In genomic region chr9:136625101-136626065, GRCh38 we compare ENCODE assay signal across 8 cellular contexts. TPM values are rescaled to one million over a fixed set of nuclear protein-coding genes. Genes with fewer than 3 reads are reported as not detected.
DNase-seq lines count a peak whose midpoint lies in the region; ATAC-seq and TF ChIP-seq lines count a peak whose summit lies in the region.

No MANE protein-coding gene starts in this region.

- no peaks in the 10 kb centered on the region for H3K36me3 Mint-ChIP-seq in endothelial cell (ENCODE audit: low read depth, unreplicated experiment)
- H3K36me3 Mint-ChIP-seq in nephron progenitor cell (ENCODE audit: low read depth) = no peaks in the 10 kb centered on the region
- no peaks in the 10 kb centered on the region for H3K36me3 Mint-ChIP-seq in activated CD4-positive, alpha-beta T cell treated with anti-CD3 and anti-CD28 coated beads, Interleukin-2, amount 10 ng/mL, durations not matched to agents 7 days and 5 days (ENCODE audit: low read depth)
- H3K36me3 Mint-ChIP-seq in activated naive CD4-positive, alpha-beta T cell treated with anti-CD3 and anti-CD28 coated beads, Interleukin-2, amount 50 U/mL, for 72 hours = no peaks in the 10 kb centered on the region

- DNase-seq in EL = peak; percentile 65
- peak; percentile 91 for DNase-seq in NCI-H2171 treated with DMSO at 0.1 percent for 48 hours (lab: John Stamatoyannopoulos, UW)
- DNase-seq in endothelial cell (ENCODE audit: low spot score) = no peak
- DNase-seq in nephron progenitor cell = peak; percentile 7
- no peak for DNase-seq in activated CD4-positive, alpha-beta T cell treated with anti-CD3 and anti-CD28 coated beads, Interleukin-2, amount 10 ng/mL, durations not matched to agents 7 days and 5 days
- DNase-seq in cerebellar nuclear complex (lab: John Stamatoyannopoulos, UW) = no peak
- no peak for DNase-seq in activated naive CD4-positive, alpha-beta T cell treated with anti-CD3 and anti-CD28 coated beads, Interleukin-2, amount 50 U/mL, for 72 hours (ENCODE audit: low spot score in 2 of 2)

- TF ChIP-seq CTCF in endothelial cell (IDR thresholded peaks at IDR 0.05; ENCODE audit: unreplicated experiment) = no peak
- TF ChIP-seq CTCF in nephron progenitor cell (IDR thresholded peaks at IDR 0.05) = no peak

- no peak for ATAC-seq in HG03196 (IDR thresholded peaks at IDR 0.05; ENCODE audit: unreplicated experiment)
- ATAC-seq in activated naive CD4-positive, alpha-beta T cell treated with anti-CD3 and anti-CD28 coated beads, Interleukin-2, amount 50 U/mL, for 72 hours = no peak

- H3K4me1 Mint-ChIP-seq in endothelial cell (ENCODE audit: unreplicated experiment) = peaks cover 20% of the 10 kb centered on the region
- H3K4me1 Mint-ChIP-seq in nephron progenitor cell = peaks cover 39% of the 10 kb centered on the region
- H3K4me1 Mint-ChIP-seq in activated CD4-positive, alpha-beta T cell treated with anti-CD3 and anti-CD28 coated beads, Interleukin-2, amount 10 ng/mL, durations not matched to agents 7 days and 5 days = no peaks in the 10 kb centered on the region

- peak overlapping the region; percentile 18 for H3K27ac Mint-ChIP-seq in endothelial cell (ENCODE audit: unreplicated experiment)
- H3K27ac Mint-ChIP-seq in nephron progenitor cell = no peak overlapping the region
- H3K27ac Mint-ChIP-seq in activated CD4-positive, alpha-beta T cell treated with anti-CD3 and anti-CD28 coated beads, Interleukin-2, amount 10 ng/mL, durations not matched to agents 7 days and 5 days = no peak overlapping the region
- no peak overlapping the region for H3K27ac Mint-ChIP-seq in activated naive CD4-positive, alpha-beta T cell treated with anti-CD3 and anti-CD28 coated beads, Interleukin-2, amount 50 U/mL, for 72 hours

- H3K9me3 Mint-ChIP-seq in endothelial cell (ENCODE audit: unreplicated experiment) = no peaks in the 10 kb centered on the region
- no peaks in the 10 kb centered on the region for H3K9me3 Mint-ChIP-seq in nephron progenitor cell
- no peaks in the 10 kb centered on the region for H3K9me3 Mint-ChIP-seq in activated CD4-positive, alpha-beta T cell treated with anti-CD3 and anti-CD28 coated beads, Interleukin-2, amount 10 ng/mL, durations not matched to agents 7 days and 5 days
- no peaks in the 10 kb centered on the region for H3K9me3 Mint-ChIP-seq in activated naive CD4-positive, alpha-beta T cell treated with anti-CD3 and anti-CD28 coated beads, Interleukin-2, amount 50 U/mL, for 72 hours

- POLR2A ChIA-PET in activated CD4-positive, alpha-beta T cell treated with anti-CD3 and anti-CD28 coated beads, Interleukin-2, amount 10 ng/mL, durations not matched to agents 7 days and 5 days (lab: Charles Lee) = no interaction called here

- H3K4me3 Mint-ChIP-seq in endothelial cell (ENCODE audit: unreplicated experiment) (peak overlapping the region; percentile 31), nephron progenitor cell (peak overlapping the region; percentile 28)
- no peak overlapping the region for H3K4me3 Mint-ChIP-seq in activated CD4-positive, alpha-beta T cell treated with anti-CD3 and anti-CD28 coated beads, Interleukin-2, amount 10 ng/mL, durations not matched to agents 7 days and 5 days

- H3K27me3 Mint-ChIP-seq in endothelial cell (ENCODE audit: unreplicated experiment) (peaks cover 18% of the 10 kb centered on the region), nephron progenitor cell (ENCODE audit: low read depth, poor library complexity) (peaks cover 3% of the 10 kb centered on the region)
- H3K27me3 Mint-ChIP-seq in activated CD4-positive, alpha-beta T cell treated with anti-CD3 and anti-CD28 coated beads, Interleukin-2, amount 10 ng/mL, durations not matched to agents 7 days and 5 days = no peaks in the 10 kb centered on the region

- CTCF ChIA-PET in activated CD4-positive, alpha-beta T cell treated with anti-CD3 and anti-CD28 coated beads, Interleukin-2, amount 10 ng/mL, durations not matched to agents 7 days and 5 days (lab: Charles Lee) = interaction anchor here (0.9 kb wide), 2 partner anchors 123 to 140 kb away, joined by 3 to 6 read pairs; no protein-coding TSS in a partner anchor

RNA-seq across cellular contexts. Expression of gene EGFL7, which starts 37.3 kb away (rescaled TPM):
- total RNA-seq in endothelial cell (ENCODE audit: unreplicated experiment) = 945 TPM
- under 1 TPM; 0.22 to 0.31 TPM for total RNA-seq in activated CD4-positive, alpha-beta T cell treated with anti-CD3 and anti-CD28 coated beads, Interleukin-2, amount 10 ng/mL, durations not matched to agents 7 days and 5 days
- 1 to 10 TPM in 1 of 2 donors, under 1 TPM in 1; 0.61 to 1.6 TPM for total RNA-seq in activated naive CD4-positive, alpha-beta T cell treated with anti-CD3 and anti-CD28 coated beads, Interleukin-2, amount 50 U/mL, for 72 hours

Comparison
In these comparisons a context has a peak if more than half of its experiments do, and no peak if none do; other contexts are left out.
1. DNase-seq: peak in EL (single experiment), NCI-H2171 treated with DMSO at 0.1 percent for 48 hours (single experiment) and nephron progenitor cell (single experiment); none in endothelial cell (single experiment), activated CD4-positive, alpha-beta T cell treated with anti-CD3 and anti-CD28 coated beads, Interleukin-2, amount 10 ng/mL, durations not matched to agents 7 days and 5 days (single experiment), cerebellar nuclear complex (0 of 2) and activated naive CD4-positive, alpha-beta T cell treated with anti-CD3 and anti-CD28 coated beads, Interleukin-2, amount 50 U/mL, for 72 hours (0 of 2).
2. RNA of gene EGFL7, which starts 37.3 kb away (total RNA-seq): 945 TPM in endothelial cell (single experiment); 0.61 to 1.6 TPM in activated naive CD4-positive, alpha-beta T cell treated with anti-CD3 and anti-CD28 coated beads, Interleukin-2, amount 50 U/mL, for 72 hours and 0.22 to 0.31 TPM in activated CD4-positive, alpha-beta T cell treated with anti-CD3 and anti-CD28 coated beads, Interleukin-2, amount 10 ng/mL, durations not matched to agents 7 days and 5 days; every median in the first group is over 100 times any median in the second.